ENCODE assay signal across 1 cellular context in the genomic region with DNA sequence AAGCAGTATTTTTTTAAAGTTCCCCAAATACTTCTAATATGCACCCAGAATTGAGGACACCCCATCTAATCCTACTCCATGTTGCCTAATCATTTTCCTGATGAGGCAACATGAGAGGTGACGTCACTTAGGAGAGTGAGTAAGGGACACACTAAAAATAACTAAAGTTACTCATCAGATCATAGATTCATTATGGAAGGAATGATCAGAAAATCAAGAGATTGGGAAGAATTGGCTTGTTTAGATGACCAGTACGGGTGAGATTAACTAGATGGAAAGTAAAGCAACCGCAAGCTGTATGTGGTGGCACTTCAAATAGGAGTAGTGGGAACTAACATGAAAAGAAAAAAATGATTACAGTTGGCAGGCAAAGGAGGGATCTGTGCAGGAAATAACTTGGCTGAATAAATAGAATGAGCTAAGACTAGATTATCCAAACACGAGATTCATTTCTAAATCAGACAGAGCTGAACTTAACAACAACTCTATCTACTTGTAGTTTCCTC.
TF ChIP-seq lines count a peak whose summit lies in the region.

No MANE protein-coding gene starts in this region.

TF ChIP-seq in HEK293, 187 proteins besides CTCF, POLR2A, EP300 and RAD21 (continued from another document):
- TF ChIP-seq, protein P1, sequence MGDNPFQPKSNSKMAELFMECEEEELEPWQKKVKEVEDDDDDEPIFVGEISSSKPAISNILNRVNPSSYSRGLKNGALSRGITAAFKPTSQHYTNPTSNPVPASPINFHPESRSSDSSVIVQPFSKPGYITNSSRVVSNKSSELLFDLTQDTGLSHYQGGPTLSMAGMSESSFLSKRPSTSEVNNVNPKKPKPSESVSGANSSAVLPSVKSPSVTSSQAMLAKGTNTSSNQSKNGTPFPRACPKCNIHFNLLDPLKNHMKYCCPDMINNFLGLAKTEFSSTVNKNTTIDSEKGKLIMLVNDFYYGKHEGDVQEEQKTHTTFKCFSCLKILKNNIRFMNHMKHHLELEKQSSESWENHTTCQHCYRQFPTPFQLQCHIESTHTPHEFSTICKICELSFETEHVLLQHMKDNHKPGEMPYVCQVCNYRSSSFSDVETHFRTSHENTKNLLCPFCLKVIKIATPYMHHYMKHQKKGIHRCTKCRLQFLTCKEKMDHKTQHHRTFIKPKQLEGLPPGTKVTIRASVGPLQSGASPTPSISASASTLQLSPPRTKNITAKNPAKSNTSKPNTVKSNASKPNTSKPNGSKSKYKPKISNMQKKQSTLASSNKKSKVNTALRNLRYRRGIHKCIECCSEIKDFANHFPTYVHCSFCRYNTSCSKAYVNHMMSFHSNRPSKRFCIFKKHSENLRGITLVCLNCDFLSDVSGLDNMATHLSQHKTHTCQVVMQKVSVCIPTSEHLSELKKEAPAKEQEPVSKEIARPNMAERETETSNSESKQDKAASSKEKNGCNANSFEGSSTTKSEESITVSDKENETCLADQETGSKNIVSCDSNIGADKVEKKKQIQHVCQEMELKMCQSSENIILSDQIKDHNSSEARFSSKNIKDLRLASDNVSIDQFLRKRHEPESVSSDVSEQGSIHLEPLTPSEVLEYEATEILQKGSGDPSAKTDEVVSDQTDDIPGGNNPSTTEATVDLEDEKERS (tag by site-specific recombination; IDR thresholded peaks at IDR 0.05) = no peak
- no peak for TF ChIP-seq ZNF433 (tag by site-specific recombination; IDR thresholded peaks at IDR 0.05; ENCODE audit: low read depth)
- TF ChIP-seq ZNF555 (tag by site-specific recombination; conservative IDR thresholded peaks at IDR 0.05) = no peak
- 0 out of 2 replicates have a peak, but pooled peaks have one; percentile 19 for TF ChIP-seq ZBTB17 (tag by site-specific recombination; IDR thresholded peaks at IDR 0.05)
- no peak for TF ChIP-seq ZNF404 (tag by site-specific recombination; IDR thresholded peaks at IDR 0.05)
- no peak for TF ChIP-seq OVOL3 (tag by site-specific recombination; IDR thresholded peaks at IDR 0.05)
- TF ChIP-seq GLIS1 (tag by site-specific recombination; IDR thresholded peaks at IDR 0.05) = no peak
- no peak for TF ChIP-seq ZNF707 (tag by site-specific recombination; IDR thresholded peaks at IDR 0.05)
- TF ChIP-seq ZNF423 (tag by site-specific recombination; IDR thresholded peaks at IDR 0.05) = no peak
- TF ChIP-seq, protein P2, sequence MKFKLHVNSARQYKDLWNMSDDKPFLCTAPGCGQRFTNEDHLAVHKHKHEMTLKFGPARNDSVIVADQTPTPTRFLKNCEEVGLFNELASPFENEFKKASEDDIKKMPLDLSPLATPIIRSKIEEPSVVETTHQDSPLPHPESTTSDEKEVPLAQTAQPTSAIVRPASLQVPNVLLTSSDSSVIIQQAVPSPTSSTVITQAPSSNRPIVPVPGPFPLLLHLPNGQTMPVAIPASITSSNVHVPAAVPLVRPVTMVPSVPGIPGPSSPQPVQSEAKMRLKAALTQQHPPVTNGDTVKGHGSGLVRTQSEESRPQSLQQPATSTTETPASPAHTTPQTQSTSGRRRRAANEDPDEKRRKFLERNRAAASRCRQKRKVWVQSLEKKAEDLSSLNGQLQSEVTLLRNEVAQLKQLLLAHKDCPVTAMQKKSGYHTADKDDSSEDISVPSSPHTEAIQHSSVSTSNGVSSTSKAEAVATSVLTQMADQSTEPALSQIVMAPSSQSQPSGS (tag by site-specific recombination; IDR thresholded peaks at IDR 0.05; ENCODE audit: low read depth) = peak; percentile 18; the same call in 1 of the 2 replicates
- TF ChIP-seq ZSCAN18 (tag by site-specific recombination; IDR thresholded peaks at IDR 0.05) = no peak
- TF ChIP-seq EGR2 (tag by site-specific recombination; IDR thresholded peaks at IDR 0.05; ENCODE audit: low read depth) = no peak
- TF ChIP-seq, protein P3, sequence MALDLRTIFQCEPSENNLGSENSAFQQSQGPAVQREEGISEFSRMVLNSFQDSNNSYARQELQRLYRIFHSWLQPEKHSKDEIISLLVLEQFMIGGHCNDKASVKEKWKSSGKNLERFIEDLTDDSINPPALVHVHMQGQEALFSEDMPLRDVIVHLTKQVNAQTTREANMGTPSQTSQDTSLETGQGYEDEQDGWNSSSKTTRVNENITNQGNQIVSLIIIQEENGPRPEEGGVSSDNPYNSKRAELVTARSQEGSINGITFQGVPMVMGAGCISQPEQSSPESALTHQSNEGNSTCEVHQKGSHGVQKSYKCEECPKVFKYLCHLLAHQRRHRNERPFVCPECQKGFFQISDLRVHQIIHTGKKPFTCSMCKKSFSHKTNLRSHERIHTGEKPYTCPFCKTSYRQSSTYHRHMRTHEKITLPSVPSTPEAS (tag by site-specific recombination; IDR thresholded peaks at IDR 0.05) = 0 out of 2 replicates have a peak, but pooled peaks have one; percentile 3
- TF ChIP-seq ZBTB7A (tag by site-specific recombination; IDR thresholded peaks at IDR 0.05; ENCODE audit: low read depth) = no peak
- TF ChIP-seq ZNF18 (tag by site-specific recombination; IDR thresholded peaks at IDR 0.05) = no peak
- TF ChIP-seq, protein P4, sequence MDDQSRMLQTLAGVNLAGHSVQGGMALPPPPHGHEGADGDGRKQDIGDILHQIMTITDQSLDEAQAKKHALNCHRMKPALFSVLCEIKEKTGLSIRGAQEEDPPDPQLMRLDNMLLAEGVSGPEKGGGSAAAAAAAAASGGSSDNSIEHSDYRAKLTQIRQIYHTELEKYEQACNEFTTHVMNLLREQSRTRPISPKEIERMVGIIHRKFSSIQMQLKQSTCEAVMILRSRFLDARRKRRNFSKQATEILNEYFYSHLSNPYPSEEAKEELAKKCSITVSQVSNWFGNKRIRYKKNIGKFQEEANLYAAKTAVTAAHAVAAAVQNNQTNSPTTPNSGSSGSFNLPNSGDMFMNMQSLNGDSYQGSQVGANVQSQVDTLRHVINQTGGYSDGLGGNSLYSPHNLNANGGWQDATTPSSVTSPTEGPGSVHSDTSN (CRISPR knock-in tag; IDR thresholded peaks at IDR 0.05) = no peak
- no peak for TF ChIP-seq ZNF324 (tag by site-specific recombination; IDR thresholded peaks at IDR 0.05)
- peak; percentile 43 for TF ChIP-seq SP7 (tag by site-specific recombination; IDR thresholded peaks at IDR 0.05)
